ENCODE assay signal across 22 cellular contexts in genomic region chr16:57204675-57205074, GRCh38. TPM values are rescaled to one million over a fixed set of nuclear protein-coding genes. Genes with fewer than 3 reads are reported as not detected.
DNase-seq lines count a peak whose midpoint lies in the region; ATAC-seq, FAIRE-seq and TF ChIP-seq lines count a peak whose summit lies in the region.
"Had no signal": no experiment of that assay in that cellular context is flagged by ENCODE, and none has a peak within 500 bp of the region (broad histone marks: within the 10 kb centered on the region; RNA-seq: fewer than 3 reads in every experiment).

No MANE protein-coding gene starts in this region.

- TF ChIP-seq RAD21 in HepG2 (CRISPR knock-in tag; IDR thresholded peaks at IDR 0.05): no peak

- in situ Hi-C loops in HepG2 (cut with HindIII; ENCODE audit: extremely low pct_ligation_motif_present, low pct_unique_long_range_greater_than_20kb) (no loop called here), gastrocnemius medialis (cut with MboI; ENCODE audit: low sequenced_read_pairs in 4 of 4) (no loop called here)

- H3K4me3 ChIP-seq in HepG2 (replicated peaks in 1 of 3; ENCODE audit: insufficient read depth in 1 of 3, low read depth in 2 of 3, low read length in 3 of 3) (no peak overlapping the region), right lobe of liver (no peak overlapping the region), WERI-Rb-1 (ENCODE audit: low read depth, low read length) (no peak overlapping the region), fibroblast of villous mesenchyme (ENCODE audit: low read depth, low read length) (no peak overlapping the region), gastrocnemius medialis (no peak overlapping the region)
- H3K4me3 ChIP-seq: colonic mucosa, upper lobe of left lung had no signal

- 95% methylated on average over 12 of the region's 12 CpGs for WGBS in HepG2 (ENCODE audit: low lambda C conversion rate)
- WGBS in right lobe of liver (ENCODE audit: insufficient coverage, low coverage, low lambda C conversion rate, missing lambda C conversion rate): 94% methylated on average over 10 of the region's 12 CpGs

- CTCF ChIA-PET in HepG2 (lab: Yijun Ruan, JAX; ENCODE audit: low intra/inter-chr PET ratio, low total read pairs): no interaction called here

- no TSS peak for BruUV-seq in HepG2 (replicated peaks; lab: Mats Ljungman, UMichigan)

- no peak for TF ChIP-seq CTCF in HepG2 (CRISPR knock-in tag; IDR thresholded peaks at IDR 0.05)
- no peak for TF ChIP-seq CTCF in right lobe of liver (IDR thresholded peaks at IDR 0.05)
- TF ChIP-seq CTCF in WERI-Rb-1 (IDR thresholded peaks at IDR 0.05; ENCODE audit: low read depth, low read length): peak; percentile 31
- TF ChIP-seq CTCF in fibroblast of villous mesenchyme (IDR thresholded peaks at IDR 0.05; ENCODE audit: insufficient read depth, low read depth, low read length): peak; percentile 5
- no peak for TF ChIP-seq CTCF in gastrocnemius medialis (IDR thresholded peaks at IDR 0.05 in 4 of 5, conservative IDR thresholded peaks at IDR 0.05 in 1 of 5)

- H3K36me3 ChIP-seq in HepG2 (replicated peaks in 1 of 2; ENCODE audit: control insufficient read depth in 1 of 2, insufficient read depth in 2 of 2, low read length in 2 of 2) (peaks cover 23 to 54% of the 10 kb centered on the region in 2 experiments), right lobe of liver (peaks cover 0 to 48% (median 14%) of the 10 kb centered on the region in 4 donors), WERI-Rb-1 (peaks cover 48% of the 10 kb centered on the region), gastrocnemius medialis (peaks cover 0 to 45% of the 10 kb centered on the region in 2 donors)

- peak; percentile 82 for ATAC-seq in HepG2
- ATAC-seq in right lobe of liver: no peak
- ATAC-seq in gastrocnemius medialis: no peak
- ATAC-seq: left ventricle myocardium superior; sciatic nerve; stimulated activated naive CD8-positive, alpha-beta T cell treated with anti-CD3 and anti-CD28 coated beads, Interleukin-15, Interleukin-2, amounts not matched to agents 100 U/mL and 50 U/mL, for 24 hours had no signal

- TF ChIP-seq EP300 in HepG2 (IDR thresholded peaks at IDR 0.05; ENCODE audit: low read depth in 2 of 2, low read length in 2 of 2) (no peak), HepG2 (CRISPR knock-in tag; IDR thresholded peaks at IDR 0.05; ENCODE audit: borderline replicate concordance) (no peak)

- H3K79me2 ChIP-seq in HepG2 (ENCODE audit: insufficient read depth, low read length): peaks cover 16% of the 10 kb centered on the region

- H3K4me1 ChIP-seq in HepG2 (ENCODE audit: insufficient read depth, low read length) (peaks cover under 1% of the 10 kb centered on the region; the same call in 1 of the 2 replicates), right lobe of liver (no peaks in the 10 kb centered on the region), gastrocnemius medialis (no peaks in the 10 kb centered on the region)
- H3K4me1 ChIP-seq: colonic mucosa, upper lobe of left lung had no signal

- DNase-seq in HepG2 (ENCODE audit: low spot score) (no peak), right lobe of liver (no peak), WERI-Rb-1 (peak; percentile 11), fibroblast of villous mesenchyme (ENCODE audit: low read depth) (no peak), urothelium cell line (ENCODE audit: low spot score) (no peak), gastrocnemius medialis (no peak), germinal center (ENCODE audit: low spot score) (no peak), anterior cingulate cortex (lab: John Stamatoyannopoulos, UW) (no peak)
- DNase-seq: ACHN; activated CD4-positive, alpha-beta T cell treated with anti-CD3 and anti-CD28 coated beads, Interleukin-2, amount 50 U/mL, for 1 hour; activated naive CD4-positive, alpha-beta T cell treated with Interleukin-2 at 50 U/mL for 16 hours; activated T-cell treated with anti-CD3 and anti-CD28 coated beads for 4 hours; CD4-positive, CD25-positive, alpha-beta regulatory T cell; colonic mucosa; DMS79 treated with DMSO at 0.1 percent for 48 hours; foreskin melanocyte; left ventricle myocardium superior; NCI-H226; stimulated activated naive CD8-positive, alpha-beta T cell treated with anti-CD3 and anti-CD28 coated beads, Interleukin-15, Interleukin-2, amounts not matched to agents 100 U/mL and 50 U/mL, for 24 hours; upper lobe of left lung had no signal

- H3K27me3 ChIP-seq in HepG2 (ENCODE audit: control insufficient read depth in 1 of 2, insufficient read depth in 2 of 2, low read length in 2 of 2) (no peaks in the 10 kb centered on the region), right lobe of liver (no peaks in the 10 kb centered on the region), WERI-Rb-1 (ENCODE audit: insufficient read depth, low read depth, severe bottlenecking) (no peaks in the 10 kb centered on the region), gastrocnemius medialis (no peaks in the 10 kb centered on the region)
- H3K27me3 ChIP-seq: colonic mucosa, upper lobe of left lung had no signal

- intact Hi-C loops in HepG2 (cut with micrococcal nuclease; ENCODE audit: unreplicated experiment): no loop called here
- intact Hi-C loops in right lobe of liver (cut with DNase I): no loop called here
- intact Hi-C loops in gastrocnemius medialis (cut with DNase I; ENCODE audit: low total_unique reads): no loop called here

- H3K27ac ChIP-seq in HepG2 (ENCODE audit: extremely low read length, insufficient read depth, low read length): no peak overlapping the region
- no peak overlapping the region for H3K27ac ChIP-seq in right lobe of liver
- no peak overlapping the region for H3K27ac ChIP-seq in WERI-Rb-1
- H3K27ac ChIP-seq in gastrocnemius medialis: no peak overlapping the region
- H3K27ac ChIP-seq: colonic mucosa, RWPE1 had no signal

- no peaks in the 10 kb centered on the region for H3K9me3 ChIP-seq in HepG2 (ENCODE audit: low read length)
- no peaks in the 10 kb centered on the region for H3K9me3 ChIP-seq in right lobe of liver
- H3K9me3 ChIP-seq in WERI-Rb-1 (ENCODE audit: severe bottlenecking): no peaks in the 10 kb centered on the region
- no peaks in the 10 kb centered on the region for H3K9me3 ChIP-seq in gastrocnemius medialis
- H3K9me3 ChIP-seq: colonic mucosa, upper lobe of left lung had no signal

- H2AFZ ChIP-seq in HepG2 (ENCODE audit: low read length): no peak overlapping the region

- TF ChIP-seq POLR2A in HepG2 (IDR thresholded peaks at IDR 0.05; ENCODE audit: insufficient read depth in 1 of 2, low read depth in 2 of 2, low read length in 2 of 2) (no peak), right lobe of liver (IDR thresholded peaks at IDR 0.05) (no peak), gastrocnemius medialis (IDR thresholded peaks at IDR 0.05) (no peak)

- H3K4me2 ChIP-seq in HepG2 (ENCODE audit: low read depth, low read length): no peak overlapping the region

- POLR2A ChIA-PET in HepG2 (lab: Yijun Ruan, JAX): no interaction called here

- no peak for FAIRE-seq in HepG2 (lab: Jason Lieb, UNC)
- peak; percentile 69 for FAIRE-seq in urothelium cell line (lab: Jason Lieb, UNC)

- no peak overlapping the region for H3K9ac ChIP-seq in HepG2 (ENCODE audit: insufficient read depth, low read depth, low read length)

- peaks cover 3% of the 10 kb centered on the region; the same call in 1 of the 2 replicates for H4K20me1 ChIP-seq in HepG2 (ENCODE audit: insufficient read depth, low read length)

RNA-seq across cellular contexts. Expression of gene RSPRY1, which starts 18.5 kb away (rescaled TPM):
- total RNA-seq in HepG2 (2016; rRNA removed; fragmentation: Illumina TruSeq; extraction: Trizol): 51.7 and 53.4 TPM in 2 replicates
- total RNA-seq in HepG2 (2016; cell fraction: cytosol; rRNA removed; fragmentation: Illumina TruSeq; extraction: Trizol; ENCODE audit: low read depth): 19.0 and 20.1 TPM in 2 replicates
- total RNA-seq in HepG2 (2016; cell fraction: insoluble cytoplasmic fraction; rRNA removed; fragmentation: Illumina TruSeq; extraction: Trizol): 53.8 and 54.3 TPM in 2 replicates
- 36.2 and 36.7 TPM in 2 replicates for total RNA-seq in HepG2 (2016; cell fraction: membrane; rRNA removed; fragmentation: Illumina TruSeq; extraction: Trizol)
- 57.5 and 60.4 TPM in 2 replicates for total RNA-seq in HepG2 (2016; cell fraction: nucleus; rRNA removed; fragmentation: Illumina TruSeq; extraction: Trizol)
- polyA plus RNA-seq in HepG2 (2011; rRNA removed): 47.9 and 61.0 TPM in 2 replicates
- 26.9 and 41.0 TPM in 2 replicates for polyA plus RNA-seq in HepG2 (2011; cell fraction: cytosol; rRNA removed)
- 39.4 and 42.0 TPM in 2 replicates for polyA plus RNA-seq in HepG2 (2011; cell fraction: nucleus; rRNA removed)
- polyA plus RNA-seq in HepG2 (2012): 27.1 and 34.3 TPM in 2 replicates
- 3.4 and 3.7 TPM in 2 replicates for polyA plus RNA-seq in HepG2 (2016; cell fraction: cytosol; fragmentation: Illumina TruSeq; extraction: Trizol; ENCODE audit: low read depth)
- polyA plus RNA-seq in HepG2 (2016; cell fraction: insoluble cytoplasmic fraction; fragmentation: Illumina TruSeq; extraction: Trizol; ENCODE audit: low read depth): 43.2 and 52.1 TPM in 2 replicates
- polyA plus RNA-seq in HepG2 (2016; cell fraction: membrane; fragmentation: Illumina TruSeq; extraction: Trizol; ENCODE audit: low read depth): 13.3 and 17.1 TPM in 2 replicates
- 51.5 and 57.9 TPM in 2 replicates for polyA plus RNA-seq in HepG2 (2016; cell fraction: nucleus; fragmentation: Illumina TruSeq; extraction: Trizol; ENCODE audit: insufficient read depth, low read depth)
- 45.2 and 96.4 TPM in 2 replicates for polyA minus RNA-seq in HepG2 (2011; rRNA and poly(A)+ RNA removed; ENCODE audit: low replicate concordance)
- polyA minus RNA-seq in HepG2 (2011; cell fraction: cytosol; rRNA and poly(A)+ RNA removed): 68.9 and 72.7 TPM in 2 replicates
- 128 and 149 TPM in 2 replicates for polyA minus RNA-seq in HepG2 (2011; cell fraction: nucleus; rRNA and poly(A)+ RNA removed)
- total RNA-seq in right lobe of liver: 10 to 100 TPM; 18.0 to 26.1 (median 22.9) TPM
- total RNA-seq in fibroblast of villous mesenchyme: 51.2 and 64.8 TPM in 2 replicates
- total RNA-seq in gastrocnemius medialis: 10 to 100 TPM; 15.4 to 24.1 (median 20.7) TPM

RNA-seq across cellular contexts. Expression of gene PSME3IP1, which starts 18.8 kb away (rescaled TPM):
- total RNA-seq in HepG2 (2016; rRNA removed; fragmentation: Illumina TruSeq; extraction: Trizol) (99.8 and 104 TPM in 2 replicates), right lobe of liver (10 to 100 TPM; 26.2 to 61.8 (median 34.5) TPM), fibroblast of villous mesenchyme (59.3 and 71.2 TPM in 2 replicates), gastrocnemius medialis (10 to 100 TPM; 43.8 to 57.6 (median 53.4) TPM)
- total RNA-seq in HepG2 (2016; cell fraction: cytosol; rRNA removed; fragmentation: Illumina TruSeq; extraction: Trizol; ENCODE audit: low read depth): 81.0 and 93.2 TPM in 2 replicates
- total RNA-seq in HepG2 (2016; cell fraction: insoluble cytoplasmic fraction; rRNA removed; fragmentation: Illumina TruSeq; extraction: Trizol): 98.8 and 104 TPM in 2 replicates
- total RNA-seq in HepG2 (2016; cell fraction: membrane; rRNA removed; fragmentation: Illumina TruSeq; extraction: Trizol): 49.2 and 54.2 TPM in 2 replicates
- 61.4 and 77.1 TPM in 2 replicates for total RNA-seq in HepG2 (2016; cell fraction: nucleus; rRNA removed; fragmentation: Illumina TruSeq; extraction: Trizol)
- 90.8 and 99.8 TPM in 2 replicates for polyA plus RNA-seq in HepG2 (2011; rRNA removed)
- 45.8 and 51.2 TPM in 2 replicates for polyA plus RNA-seq in HepG2 (2011; cell fraction: cytosol; rRNA removed)
- 207 and 252 TPM in 2 replicates for polyA plus RNA-seq in HepG2 (2011; cell fraction: nucleus; rRNA removed)
- polyA plus RNA-seq in HepG2 (2012): 46.9 and 63.7 TPM in 2 replicates
- 14.9 and 16.8 TPM in 2 replicates for polyA plus RNA-seq in HepG2 (2016; cell fraction: cytosol; fragmentation: Illumina TruSeq; extraction: Trizol; ENCODE audit: low read depth)
- 128 and 134 TPM in 2 replicates for polyA plus RNA-seq in HepG2 (2016; cell fraction: insoluble cytoplasmic fraction; fragmentation: Illumina TruSeq; extraction: Trizol; ENCODE audit: low read depth)
- polyA plus RNA-seq in HepG2 (2016; cell fraction: membrane; fragmentation: Illumina TruSeq; extraction: Trizol; ENCODE audit: low read depth): 28.8 and 29.0 TPM in 2 replicates
- 203 and 213 TPM in 2 replicates for polyA plus RNA-seq in HepG2 (2016; cell fraction: nucleus; fragmentation: Illumina TruSeq; extraction: Trizol; ENCODE audit: insufficient read depth, low read depth)
- polyA minus RNA-seq in HepG2 (2011; rRNA and poly(A)+ RNA removed; ENCODE audit: low replicate concordance): 61.9 and 154 TPM in 2 replicates
- polyA minus RNA-seq in HepG2 (2011; cell fraction: cytosol; rRNA and poly(A)+ RNA removed): 17.3 and 23.9 TPM in 2 replicates
- polyA minus RNA-seq in HepG2 (2011; cell fraction: nucleus; rRNA and poly(A)+ RNA removed): 71.4 and 71.5 TPM in 2 replicates

RNA-seq across cellular contexts. Expression of gene ARL2BP, which starts 40.4 kb away (rescaled TPM):
- total RNA-seq in HepG2 (2016; rRNA removed; fragmentation: Illumina TruSeq; extraction: Trizol) (67.6 and 97.1 TPM in 2 replicates), right lobe of liver (10 to 100 TPM; 19.3 to 26.8 (median 22.0) TPM), fibroblast of villous mesenchyme (91.2 and 134 TPM in 2 replicates), gastrocnemius medialis (10 to 100 TPM; 25.5 to 52.6 (median 44.5) TPM)
- total RNA-seq in HepG2 (2016; cell fraction: cytosol; rRNA removed; fragmentation: Illumina TruSeq; extraction: Trizol; ENCODE audit: low read depth): 43.5 and 44.1 TPM in 2 replicates
- total RNA-seq in HepG2 (2016; cell fraction: insoluble cytoplasmic fraction; rRNA removed; fragmentation: Illumina TruSeq; extraction: Trizol): 66.0 and 92.7 TPM in 2 replicates
- total RNA-seq in HepG2 (2016; cell fraction: membrane; rRNA removed; fragmentation: Illumina TruSeq; extraction: Trizol): 109 and 111 TPM in 2 replicates
- 24.1 and 29.7 TPM in 2 replicates for total RNA-seq in HepG2 (2016; cell fraction: nucleus; rRNA removed; fragmentation: Illumina TruSeq; extraction: Trizol)
- 50.8 and 64.3 TPM in 2 replicates for polyA plus RNA-seq in HepG2 (2011; rRNA removed)
- polyA plus RNA-seq in HepG2 (2011; cell fraction: cytosol; rRNA removed): 39.2 and 54.5 TPM in 2 replicates
- polyA plus RNA-seq in HepG2 (2011; cell fraction: nucleus; rRNA removed): 13.9 and 16.0 TPM in 2 replicates
- polyA plus RNA-seq in HepG2 (2012): 30.2 and 34.8 TPM in 2 replicates
- polyA plus RNA-seq in HepG2 (2016; cell fraction: cytosol; fragmentation: Illumina TruSeq; extraction: Trizol; ENCODE audit: low read depth): 58.2 and 66.9 TPM in 2 replicates
- 110 and 111 TPM in 2 replicates for polyA plus RNA-seq in HepG2 (2016; cell fraction: insoluble cytoplasmic fraction; fragmentation: Illumina TruSeq; extraction: Trizol; ENCODE audit: low read depth)
- polyA plus RNA-seq in HepG2 (2016; cell fraction: membrane; fragmentation: Illumina TruSeq; extraction: Trizol; ENCODE audit: low read depth): 110 and 116 TPM in 2 replicates
- 41.6 and 42.0 TPM in 2 replicates for polyA plus RNA-seq in HepG2 (2016; cell fraction: nucleus; fragmentation: Illumina TruSeq; extraction: Trizol; ENCODE audit: insufficient read depth, low read depth)
- 31.4 and 38.5 TPM in 2 replicates for polyA minus RNA-seq in HepG2 (2011; rRNA and poly(A)+ RNA removed; ENCODE audit: low replicate concordance)
- 29.3 and 33.2 TPM in 2 replicates for polyA minus RNA-seq in HepG2 (2011; cell fraction: cytosol; rRNA and poly(A)+ RNA removed)
- polyA minus RNA-seq in HepG2 (2011; cell fraction: nucleus; rRNA and poly(A)+ RNA removed): 14.2 and 21.6 TPM in 2 replicates

Comparison
In these comparisons a context has a peak if more than half of its experiments do, and no peak if none do; other contexts are left out.
1. CTCF ChIP-seq: peak in WERI-Rb-1 (single experiment) and fibroblast of villous mesenchyme (single experiment); none in HepG2 (single experiment), right lobe of liver (0 of 4) and gastrocnemius medialis (0 of 5).